1 cellular context compared by ENCODE assay signal in genomic region chr3:9715764-9716437, GRCh38.
TF ChIP-seq lines count a peak whose summit lies in the region.

No MANE protein-coding gene starts in this region.

TF ChIP-seq in K562, 482 proteins besides CTCF, POLR2A, EP300 and RAD21 (continued from another document and continues in another):
- TF ChIP-seq ZHX1 (conservative IDR thresholded peaks at IDR 0.05; ENCODE audit: low read length), result no peak; the same call in 1 of the 2 replicates
- TF ChIP-seq KDM4B (IDR thresholded peaks at IDR 0.05; ENCODE audit: borderline replicate concordance in 2 of 2, low read depth in 1 of 2), result no peak
- TF ChIP-seq LARP7 (IDR thresholded peaks at IDR 0.05), result no peak
- TF ChIP-seq ZBTB2 (IDR thresholded peaks at IDR 0.05), result no peak
- TF ChIP-seq MEF2D (tag; conservative IDR thresholded peaks at IDR 0.05; ENCODE audit: low read depth), result no peak
- peak in 1 of 2 experiments; percentile 9; a peak in 1 of 4 replicates for TF ChIP-seq NRF1 (conservative IDR thresholded peaks at IDR 0.05 in 1 of 2, IDR thresholded peaks at IDR 0.05 in 1 of 2)
- 0 out of 2 replicates have a peak, but pooled peaks have one; percentile 42 for TF ChIP-seq ZKSCAN1 (IDR thresholded peaks at IDR 0.05; ENCODE audit: low read depth, low read length)
- TF ChIP-seq GABPA (tag; conservative IDR thresholded peaks at IDR 0.05; ENCODE audit: low read depth), result peak; percentile 54
- TF ChIP-seq MGA (IDR thresholded peaks at IDR 0.05), result peak; percentile 52; the same call in 1 of the 2 replicates
- peak; percentile 58 to 81 for TF ChIP-seq MAZ (CRISPR knock-in tag; conservative IDR thresholded peaks at IDR 0.05 in 1 of 2, IDR thresholded peaks at IDR 0.05 in 1 of 2)
- TF ChIP-seq GTF3C2 (IDR thresholded peaks at IDR 0.05; ENCODE audit: borderline replicate concordance, extremely low read depth, insufficient read length), result no peak
- no peak for TF ChIP-seq TCF3 (CRISPR knock-in tag; IDR thresholded peaks at IDR 0.05)
- no peak for TF ChIP-seq U2AF2 (optimal IDR thresholded peaks at IDR 0.05; ENCODE audit: low read depth, low read length)
- TF ChIP-seq PTBP1 (IDR thresholded peaks at IDR 0.05; ENCODE audit: low read depth, low read length), result no peak
- TF ChIP-seq FOXO4 (CRISPR knock-in tag; IDR thresholded peaks at IDR 0.05), result no peak
- TF ChIP-seq MAFK (IDR thresholded peaks at IDR 0.05; ENCODE audit: low read length), result 0 out of 2 replicates have a peak, but pooled peaks have one; percentile 10
- peak; percentile 51; the same call in 1 of the 2 replicates for TF ChIP-seq NR2C2 (CRISPR knock-in tag; IDR thresholded peaks at IDR 0.05)
- peak; percentile 49 for TF ChIP-seq NR2C2 (tag; IDR thresholded peaks at IDR 0.05)
- TF ChIP-seq AFF1 (IDR thresholded peaks at IDR 0.05; ENCODE audit: low read depth in 1 of 2, partially characterized antibody in 2 of 2), result peak in 1 of 2 experiments; percentile 88
- no peak for TF ChIP-seq KLF13 (tag; IDR thresholded peaks at IDR 0.05; ENCODE audit: borderline replicate concordance, low read depth)
- peak; percentile 39 for TF ChIP-seq TAF1 (IDR thresholded peaks at IDR 0.05; ENCODE audit: control insufficient read depth, extremely low read depth, insufficient read depth, low read length, severe bottlenecking)
- TF ChIP-seq THAP7 (CRISPR knock-in tag; IDR thresholded peaks at IDR 0.05), result no peak
- peak; percentile 94 for TF ChIP-seq XRCC5 (IDR thresholded peaks at IDR 0.05; ENCODE audit: low read depth, low read length)
- TF ChIP-seq ZNF239 (CRISPR knock-in tag; IDR thresholded peaks at IDR 0.05), result 0 out of 2 replicates have a peak, but pooled peaks have one; percentile 29
- peak; percentile 6 for TF ChIP-seq ZFP36 (IDR thresholded peaks at IDR 0.05; ENCODE audit: low read depth, low read length, partially characterized antibody)
- TF ChIP-seq ZFP30 (CRISPR knock-in tag; IDR thresholded peaks at IDR 0.05; ENCODE audit: borderline replicate concordance), result no peak
- TF ChIP-seq ZNF707 (CRISPR knock-in tag; conservative IDR thresholded peaks at IDR 0.05), result no peak
